ENCODE assay signal across 15 cellular contexts in the genomic region with DNA sequence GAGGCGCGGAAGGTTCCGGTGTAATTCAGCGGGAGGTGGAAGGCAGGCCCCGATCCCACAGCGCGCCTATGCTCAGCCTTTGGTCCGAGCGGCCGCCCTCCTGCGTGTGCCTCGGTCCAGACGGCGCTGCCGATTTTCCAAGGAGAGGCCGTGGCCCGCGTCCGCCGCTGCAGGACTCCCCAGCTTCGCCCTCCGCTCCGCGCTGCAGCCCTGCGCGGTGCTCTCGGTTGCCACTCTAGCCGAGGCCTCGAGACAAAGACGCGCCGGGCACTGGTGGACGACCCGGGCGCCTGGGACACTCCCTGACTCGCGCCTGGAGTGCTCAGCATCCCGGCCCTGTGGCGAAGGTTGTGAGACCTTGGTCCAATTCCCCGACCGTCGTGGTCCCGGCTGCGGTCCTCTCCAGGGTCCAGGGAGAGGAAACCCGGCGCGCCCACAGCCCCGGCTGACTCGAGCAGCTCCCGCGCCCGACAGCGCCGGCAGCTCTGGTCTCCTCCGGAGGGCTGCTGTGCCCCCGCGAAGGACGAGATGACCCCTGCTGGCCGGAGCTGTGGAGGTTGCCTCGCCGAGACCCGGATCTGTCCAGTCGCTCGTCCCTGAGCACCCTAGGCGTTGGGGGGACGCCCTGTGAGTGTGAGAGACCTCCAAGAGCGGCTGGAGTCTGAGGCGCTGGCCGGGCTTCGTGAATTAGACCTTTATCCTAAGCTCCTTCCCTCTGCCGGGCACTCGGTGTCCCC. TPM values are rescaled to one million over a fixed set of nuclear protein-coding genes. Genes with fewer than 3 reads are reported as not detected.
DNase-seq lines count a peak whose midpoint lies in the region; ATAC-seq and TF ChIP-seq lines count a peak whose summit lies in the region.
"Had no signal": no experiment of that assay in that cellular context is flagged by ENCODE, and none has a peak within 500 bp of the region (broad histone marks: within the 10 kb centered on the region; RNA-seq: fewer than 3 reads in every experiment).

No MANE protein-coding gene starts in this region.

- no CpG with 5 or more reads among the region's 72 CpGs for WGBS in H9 (ENCODE audit: extremely low coverage, insufficient read length, low lambda C conversion rate)
- 20% methylated on average over 5 of the region's 72 CpGs for WGBS in mammary epithelial cell (ENCODE audit: low coverage, missing lambda C conversion rate)
- no CpG with 5 or more reads among the region's 72 CpGs for WGBS in neuronal stem cell (ENCODE audit: extremely low coverage in 2 of 2, insufficient read length in 2 of 2, insufficient replicate concordance in 1 of 2), 2 donors

- H3K23ac ChIP-seq in H9 (ENCODE audit: insufficient read length, low read depth, low read length) (no peak overlapping the region), neuronal stem cell (ENCODE audit: low read depth, low read length, poor library complexity) (peak overlapping the region; percentile 82)

- peaks cover 4 to 6% of the 10 kb centered on the region in 2 experiments; a peak in 3 of 4 replicates for H3K4me1 Mint-ChIP-seq in H9

- H4K20me1 ChIP-seq in H9 (ENCODE audit: control insufficient read depth, insufficient read depth, insufficient read length) (no peaks in the 10 kb centered on the region), mammary epithelial cell (ENCODE audit: insufficient read depth, low read length) (no peaks in the 10 kb centered on the region)

- no peak overlapping the region for H3K4me3 Mint-ChIP-seq in H9
- H3K4me3 Mint-ChIP-seq: activated naive CD8-positive, alpha-beta T cell treated with anti-CD3 and anti-CD28 coated beads for 36 hours; dendritic cell treated with granulocyte-macrophage colony-stimulating factor and Interleukin-4, amounts not matched to agents 40 ng/mL and 50 ng/mL, for 4 days had no signal

- no peak overlapping the region for H4K5ac ChIP-seq in H9 (ENCODE audit: insufficient read length, low read depth, low read length)

- H3K27me3 ChIP-seq in H9 (ENCODE audit: insufficient read depth, low read length) (peaks cover 95% of the 10 kb centered on the region), mammary epithelial cell (ENCODE audit: insufficient read depth, low read length) (peaks cover 8% of the 10 kb centered on the region), neuronal stem cell (ENCODE audit: control insufficient read depth in 3 of 3, insufficient read depth in 3 of 3, low read depth in 1 of 3, low read length in 3 of 3) (peaks cover 62 to 100% (median 97%) of the 10 kb centered on the region in 3 experiments)
- H3K27me3 ChIP-seq: SJSA1 had no signal

- H3K4me2 ChIP-seq in H9 (ENCODE audit: insufficient read depth, insufficient read length, low read length) = no peak overlapping the region
- peak overlapping the region; percentile 66 for H3K4me2 ChIP-seq in mammary epithelial cell (ENCODE audit: insufficient read depth, low read depth, low read length)
- no peak overlapping the region for H3K4me2 ChIP-seq in neuronal stem cell (ENCODE audit: insufficient read depth, low read length, poor library complexity, severe bottlenecking)

- no peak overlapping the region for H2BK20ac ChIP-seq in H9 (ENCODE audit: low read depth, low read length, poor library complexity, severe bottlenecking)

- H3K79me2 ChIP-seq in H9 (ENCODE audit: insufficient read depth, low read length) = no peaks in the 10 kb centered on the region
- no peaks in the 10 kb centered on the region for H3K79me2 ChIP-seq in mammary epithelial cell (ENCODE audit: insufficient read depth, low read length)

- H3K9me3 ChIP-seq in H9 (ENCODE audit: control insufficient read depth, low read depth, low read length) (no peaks in the 10 kb centered on the region), mammary epithelial cell (replicated peaks; ENCODE audit: insufficient read depth, low read length) (no peaks in the 10 kb centered on the region), neuronal stem cell (replicated peaks in 1 of 2; ENCODE audit: control insufficient read depth in 2 of 2, insufficient read depth in 1 of 2, low read depth in 1 of 2, low read length in 2 of 2) (peaks cover 0 to 12% of the 10 kb centered on the region in 2 donors)
- H3K9me3 ChIP-seq: mucosa of descending colon, prostate gland, SJSA1 had no signal

- H3K27ac ChIP-seq in H9 (ENCODE audit: insufficient read length, low read depth, low read length) = no peak overlapping the region
- no peak overlapping the region for H3K27ac ChIP-seq in mammary epithelial cell (ENCODE audit: insufficient read depth, low read depth, low read length)
- H3K27ac ChIP-seq in neuronal stem cell (replicated peaks; ENCODE audit: low read length) = no peak overlapping the region
- H3K27ac ChIP-seq: prostate gland, SJSA1 had no signal

- no peak for ATAC-seq in HG02571 (IDR thresholded peaks at IDR 0.05; ENCODE audit: unreplicated experiment)
- ATAC-seq: mucosa of descending colon; stimulated activated naive CD8-positive, alpha-beta T cell treated with anti-CD3 and anti-CD28 coated beads, Interleukin-15, Interleukin-2, amounts not matched to agents 100 U/mL and 50 U/mL, for 24 hours had no signal

- H3K18ac ChIP-seq in H9 (ENCODE audit: insufficient read length, low read depth, low read length) (no peak overlapping the region), neuronal stem cell (ENCODE audit: low read length) (peak overlapping the region; percentile 29)

- H3K36me3 ChIP-seq in mammary epithelial cell (ENCODE audit: insufficient read depth, low read length) (no peaks in the 10 kb centered on the region), neuronal stem cell (replicated peaks in 1 of 2; ENCODE audit: control insufficient read depth in 2 of 2, insufficient read depth in 2 of 2, low read length in 2 of 2) (no peaks in the 10 kb centered on the region)
- H3K36me3 ChIP-seq: prostate gland had no signal

- H3K14ac ChIP-seq in H9 (ENCODE audit: insufficient read depth, low read length) = no peak overlapping the region; the same call in 1 of the 2 replicates
- no peak overlapping the region for H3K14ac ChIP-seq in neuronal stem cell (ENCODE audit: low read length)

- H3K36me3 Mint-ChIP-seq in H9 (ENCODE audit: insufficient read depth in 1 of 3, low read depth in 3 of 3) = no peaks in the 10 kb centered on the region; a peak in 1 of 7 replicates

- H3K9ac ChIP-seq in H9 (ENCODE audit: extremely low read depth, insufficient read length, low read length) (no peak overlapping the region), mammary epithelial cell (ENCODE audit: insufficient read depth, low read length) (no peak overlapping the region), neuronal stem cell (ENCODE audit: low read depth, low read length, poor library complexity) (no peak overlapping the region)

- H4K8ac ChIP-seq in H9 (replicated peaks; ENCODE audit: insufficient read length, low read depth, low read length) (no peak overlapping the region), neuronal stem cell (ENCODE audit: low read depth, low read length) (no peak overlapping the region)

- peak; percentile 79 for DNase-seq in H9
- DNase-seq in mammary epithelial cell = no peak
- no peak for DNase-seq in neuronal stem cell (ENCODE audit: low spot score)
- DNase-seq in RPMI8226 = no peak
- DNase-seq in cerebellar nuclear complex (lab: John Stamatoyannopoulos, UW) = no peak
- DNase-seq: activated naive CD8-positive, alpha-beta T cell treated with anti-CD3 and anti-CD28 coated beads for 36 hours; mucosa of descending colon; NCI-H2081; stimulated activated CD4-positive, alpha-beta T cell treated with anti-CD3 and anti-CD28 coated beads, Interleukin-4, amount 100 ng/mL, for 4 hours; stimulated activated naive CD8-positive, alpha-beta T cell treated with anti-CD3 and anti-CD28 coated beads, Interleukin-15, Interleukin-2, amounts not matched to agents 100 U/mL and 50 U/mL, for 24 hours had no signal

- no peak overlapping the region for H4K91ac ChIP-seq in H9 (ENCODE audit: insufficient read length, low read depth, low read length)
- H4K91ac ChIP-seq in neuronal stem cell (ENCODE audit: low read depth, low read length, poor library complexity) = no peak overlapping the region

- H3K27me3 Mint-ChIP-seq in H9 (ENCODE audit: low read depth) = peaks cover 100% of the 10 kb centered on the region

- H2AK5ac ChIP-seq in H9 (ENCODE audit: insufficient read length, low read length) (no peak overlapping the region), neuronal stem cell (ENCODE audit: low read depth, low read length) (no peak overlapping the region)

- no peak overlapping the region for H3K27ac Mint-ChIP-seq in H9
- H3K27ac Mint-ChIP-seq: activated naive CD8-positive, alpha-beta T cell treated with anti-CD3 and anti-CD28 coated beads for 36 hours; dendritic cell treated with granulocyte-macrophage colony-stimulating factor and Interleukin-4, amounts not matched to agents 40 ng/mL and 50 ng/mL, for 4 days had no signal

- H2BK15ac ChIP-seq in H9 (ENCODE audit: low read depth, low read length) = no peak overlapping the region
- H2BK15ac ChIP-seq in neuronal stem cell (ENCODE audit: low read length) = no peak overlapping the region

- H2BK12ac ChIP-seq in H9 (ENCODE audit: insufficient read length, low read depth, low read length) (no peak overlapping the region), neuronal stem cell (ENCODE audit: low read length) (no peak overlapping the region)

- H2BK5ac ChIP-seq in H9 (ENCODE audit: insufficient read length, low read length) (no peak overlapping the region), neuronal stem cell (ENCODE audit: low read length) (no peak overlapping the region)

- H3K4ac ChIP-seq in H9 (ENCODE audit: low read depth, low read length) (no peak overlapping the region), neuronal stem cell (ENCODE audit: low read length) (no peak overlapping the region)

- no peaks in the 10 kb centered on the region for H3K4me1 ChIP-seq in H9 (ENCODE audit: insufficient read depth, low read length)
- peaks cover 8% of the 10 kb centered on the region for H3K4me1 ChIP-seq in mammary epithelial cell (ENCODE audit: insufficient read depth, low read length)
- H3K4me1 ChIP-seq in neuronal stem cell (ENCODE audit: control insufficient read depth in 2 of 2, insufficient read depth in 1 of 2, low read depth in 1 of 2, low read length in 2 of 2) = no peaks in the 10 kb centered on the region
- H3K4me1 ChIP-seq: prostate gland had no signal

- dilution Hi-C loops in mammary epithelial cell (cut with HindIII; ENCODE audit: low sequenced_read_pairs) = no loop called here

- no peak overlapping the region for H3K56ac ChIP-seq in H9 (ENCODE audit: insufficient read length, low read depth, low read length)

- peak; percentile 38; the same call in 2 of the 3 replicates for TF ChIP-seq CTCF in H9 (conservative IDR thresholded peaks at IDR 0.05)
- TF ChIP-seq CTCF in mammary epithelial cell (conservative IDR thresholded peaks at IDR 0.05 in 1 of 2, IDR thresholded peaks at IDR 0.05 in 1 of 2; ENCODE audit: extremely low read depth in 1 of 2, insufficient read depth in 1 of 2, low read depth in 1 of 2, low read length in 2 of 2) = no peak

- H3K4me3 ChIP-seq in mammary epithelial cell (replicated peaks in 1 of 3; ENCODE audit: insufficient read depth in 1 of 3, low read depth in 2 of 3, low read length in 3 of 3) (peak overlapping the region in 1 of 3 experiments; percentile 24), neuronal stem cell (ENCODE audit: low read length in 2 of 2) (no peak overlapping the region)
- H3K4me3 ChIP-seq: mucosa of descending colon, prostate gland, SJSA1 had no signal

- in situ Hi-C loops in mammary epithelial cell (cut with MboI; ENCODE audit: low sequenced_read_pairs in 2 of 2) = no loop called here

- intact Hi-C loops in mammary epithelial cell (cut with micrococcal nuclease) = no loop called here

- H3K79me1 ChIP-seq in H9 (ENCODE audit: insufficient read depth, low read depth, low read length, poor library complexity, severe bottlenecking) (no peaks in the 10 kb centered on the region), neuronal stem cell (ENCODE audit: low read depth, low read length) (no peaks in the 10 kb centered on the region)

- H2AFZ ChIP-seq in H9 (ENCODE audit: low read length) (no peak overlapping the region), mammary epithelial cell (ENCODE audit: low read depth, low read length) (peak overlapping the region; percentile 72), neuronal stem cell (ENCODE audit: low read length) (peak overlapping the region; percentile 45)

- BruUV-seq in mammary epithelial cell (replicated peaks; lab: Mats Ljungman, UMichigan) = no TSS peak

- CTCF ChIA-PET in mammary epithelial cell (lab: Charles Lee; ENCODE audit: low non-redundant PET) = no interaction called here

- H2BK120ac ChIP-seq in H9 (ENCODE audit: low read depth, low read length, poor library complexity, severe bottlenecking) = no peak overlapping the region
- H2BK120ac ChIP-seq in neuronal stem cell (ENCODE audit: low read depth, low read length) = peak overlapping the region; percentile 32

- peaks cover 0 to 11% of the 10 kb centered on the region in 2 experiments; a peak in 2 of 5 replicates for H3K9me3 Mint-ChIP-seq in H9
- H3K9me3 Mint-ChIP-seq: activated naive CD8-positive, alpha-beta T cell treated with anti-CD3 and anti-CD28 coated beads for 36 hours had no signal

- H3K23me2 ChIP-seq in H9 (ENCODE audit: insufficient read length, low read depth, low read length, poor library complexity, severe bottlenecking) = no peaks in the 10 kb centered on the region

- no peak overlapping the region for H3T11ph ChIP-seq in H9 (ENCODE audit: low read length)

RNA-seq across cellular contexts. Expression of a gene that starts 6.5 kb away (rescaled TPM):
- total RNA-seq in H9 (2021) = not detected in 2 replicates
- total RNA-seq in mammary epithelial cell = under 1 TPM in 1 of 2 donors, not detected in 1; under 0.01 TPM
- 0.05 TPM for polyA plus RNA-seq in mammary epithelial cell
- not detected for polyA minus RNA-seq in mammary epithelial cell
- polyA plus RNA-seq in neuronal stem cell (2013, experiment 1 of 2) = not detected
- not detected for polyA plus RNA-seq in neuronal stem cell (2013, experiment 2 of 2)
- total RNA-seq: activated naive CD8-positive, alpha-beta T cell treated with anti-CD3 and anti-CD28 coated beads for 36 hours; mucosa of descending colon; prostate gland had no signal

RNA-seq across cellular contexts. Expression of a gene that starts 11.7 kb away (rescaled TPM):
- total RNA-seq in H9 (2021) (not detected in 2 replicates), mammary epithelial cell (1 to 10 TPM in 1 of 2 donors, not detected in 1; 1.5 TPM)
- 0.22 TPM for polyA plus RNA-seq in mammary epithelial cell
- not detected for polyA minus RNA-seq in mammary epithelial cell
- not detected for polyA plus RNA-seq in neuronal stem cell (2013, experiment 1 of 2)
- polyA plus RNA-seq in neuronal stem cell (2013, experiment 2 of 2) = not detected
- total RNA-seq: activated naive CD8-positive, alpha-beta T cell treated with anti-CD3 and anti-CD28 coated beads for 36 hours; mucosa of descending colon; prostate gland had no signal

RNA-seq across cellular contexts. Expression of a gene that starts 13.6 kb away (rescaled TPM):
- total RNA-seq in H9 (2021) (not detected in 2 replicates), mammary epithelial cell (under 1 TPM in 1 of 2 donors, not detected in 1; 0.67 TPM)
- polyA plus RNA-seq in mammary epithelial cell = 0.33 TPM
- not detected for polyA minus RNA-seq in mammary epithelial cell
- not detected for polyA plus RNA-seq in neuronal stem cell (2013, experiment 1 of 2)
- not detected for polyA plus RNA-seq in neuronal stem cell (2013, experiment 2 of 2)
- total RNA-seq: activated naive CD8-positive, alpha-beta T cell treated with anti-CD3 and anti-CD28 coated beads for 36 hours; mucosa of descending colon had no signal

RNA-seq across cellular contexts. Expression of a gene that starts 22.6 kb away (rescaled TPM):
- total RNA-seq in H9 (2021) (0.11 TPM in 1 of 2 replicates, not detected in the other), mammary epithelial cell (10 to 100 TPM; 10.2 to 15.7 TPM)
- 9.1 TPM for polyA plus RNA-seq in mammary epithelial cell
- 18.3 TPM for polyA minus RNA-seq in mammary epithelial cell
- not detected for polyA plus RNA-seq in neuronal stem cell (2013, experiment 1 of 2)
- 0.01 TPM for polyA plus RNA-seq in neuronal stem cell (2013, experiment 2 of 2)
- total RNA-seq: activated naive CD8-positive, alpha-beta T cell treated with anti-CD3 and anti-CD28 coated beads for 36 hours; fibroblast of villous mesenchyme; mucosa of descending colon had no signal

RNA-seq across cellular contexts. Expression of a gene that starts 23.8 kb away (rescaled TPM):
- total RNA-seq in H9 (2021) (not detected in 2 replicates), mammary epithelial cell (1 to 10 TPM; 3.3 to 3.8 TPM)
- 0.83 TPM for polyA plus RNA-seq in mammary epithelial cell
- 1.2 TPM for polyA minus RNA-seq in mammary epithelial cell
- not detected for polyA plus RNA-seq in neuronal stem cell (2013, experiment 1 of 2)
- not detected for polyA plus RNA-seq in neuronal stem cell (2013, experiment 2 of 2)
- total RNA-seq: activated naive CD8-positive, alpha-beta T cell treated with anti-CD3 and anti-CD28 coated beads for 36 hours; mucosa of descending colon had no signal
